ENCODE assay signal across 8 cellular contexts in the genomic region with DNA sequence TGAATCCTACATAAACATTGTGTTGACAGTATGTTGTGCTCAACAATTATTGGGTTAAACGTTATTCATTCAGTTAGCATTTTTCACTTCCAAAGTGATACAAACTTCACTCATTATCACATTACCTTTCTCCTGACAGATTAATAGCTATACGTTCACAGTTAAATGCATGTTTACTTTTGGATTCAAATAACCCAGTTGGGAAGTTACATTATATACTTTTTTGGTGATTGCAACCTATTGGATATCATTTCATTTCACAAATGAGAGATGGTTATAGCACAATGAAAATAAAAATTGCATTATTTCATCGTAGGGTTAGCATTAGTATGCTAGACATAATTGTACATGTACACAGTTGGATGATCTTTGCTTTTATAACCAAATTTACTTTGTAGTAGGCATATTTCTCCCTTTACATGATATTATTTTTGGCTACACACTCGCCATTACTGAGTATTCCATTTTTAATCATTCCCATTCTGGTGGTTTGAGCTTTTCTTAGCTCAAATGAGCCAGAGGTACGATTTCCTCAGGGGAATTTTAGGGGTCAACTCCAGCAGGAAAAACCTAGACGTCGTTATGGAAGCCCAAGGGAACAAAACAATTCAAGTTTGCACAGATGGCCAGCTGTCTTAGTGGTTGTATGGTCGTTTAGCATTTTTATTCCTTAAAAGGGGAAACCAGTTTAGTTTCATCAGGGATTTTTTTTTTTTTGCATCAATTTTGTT. TPM values are rescaled to one million over a fixed set of nuclear protein-coding genes. Genes with fewer than 3 reads are reported as not detected.
DNase-seq lines count a peak whose midpoint lies in the region; ATAC-seq and TF ChIP-seq lines count a peak whose summit lies in the region.

No MANE protein-coding gene starts in this region.

- no peaks in the 10 kb centered on the region for H3K27me3 Mint-ChIP-seq in activated CD8-positive, alpha-beta memory T cell treated with anti-CD3 and anti-CD28 coated beads, Interleukin-2, amount 10 ng/mL, durations not matched to agents 7 days and 5 days

- no peak overlapping the region for H2BK12ac ChIP-seq in trophoblast cell (ENCODE audit: low read length)

- H3K9me3 Mint-ChIP-seq in activated CD8-positive, alpha-beta memory T cell treated with anti-CD3 and anti-CD28 coated beads, Interleukin-2, amount 10 ng/mL, durations not matched to agents 7 days and 5 days (ENCODE audit: low read depth): peaks cover 4% of the 10 kb centered on the region

- peaks cover 0 to 3% of the 10 kb centered on the region in 2 experiments for H3K36me3 ChIP-seq in trophoblast cell (ENCODE audit: control insufficient read depth in 1 of 2, insufficient read depth in 2 of 2, low read length in 2 of 2)

- H3K4me1 Mint-ChIP-seq in activated CD8-positive, alpha-beta memory T cell treated with anti-CD3 and anti-CD28 coated beads, Interleukin-2, amount 10 ng/mL, durations not matched to agents 7 days and 5 days: peaks cover 35% of the 10 kb centered on the region

- no peak overlapping the region for H3K14ac ChIP-seq in trophoblast cell (ENCODE audit: low read length)

- ATAC-seq in activated CD8-positive, alpha-beta memory T cell treated with anti-CD3 and anti-CD28 coated beads, Interleukin-2, amount 10 ng/mL, durations not matched to agents 7 days and 5 days: no peak
- ATAC-seq in HG02870 (IDR thresholded peaks at IDR 0.05; ENCODE audit: unreplicated experiment) (no peak), GM21576 (IDR thresholded peaks at IDR 0.05; ENCODE audit: unreplicated experiment) (no peak)

- H3K36me3 Mint-ChIP-seq in activated CD8-positive, alpha-beta memory T cell treated with anti-CD3 and anti-CD28 coated beads, Interleukin-2, amount 10 ng/mL, durations not matched to agents 7 days and 5 days: peaks cover 14% of the 10 kb centered on the region

- no peak overlapping the region for H3K4ac ChIP-seq in trophoblast cell (ENCODE audit: low read depth, low read length)

- no peak overlapping the region for H4K91ac ChIP-seq in trophoblast cell (ENCODE audit: low read depth, low read length)

- no peak overlapping the region for H3K23ac ChIP-seq in trophoblast cell (ENCODE audit: low read length)

- H3K4me3 ChIP-seq in fibroblast of mammary gland (ENCODE audit: control insufficient read depth, low read depth, low read length) (peak overlapping the region; percentile 66), trophoblast cell (ENCODE audit: low read depth, low read length) (no peak overlapping the region)

- H3K27me3 ChIP-seq in trophoblast cell (ENCODE audit: insufficient read depth, low read length): no peaks in the 10 kb centered on the region

- WGBS in trophoblast cell (ENCODE audit: extremely low coverage, insufficient coverage, insufficient read length): no CpG with 5 or more reads among the region's 8 CpGs

- H2BK5ac ChIP-seq in trophoblast cell (ENCODE audit: low read depth, low read length, poor library complexity): no peak overlapping the region

- no peak overlapping the region for H3K18ac ChIP-seq in trophoblast cell (ENCODE audit: low read length)

- peak overlapping the region; percentile 88 for H3K4me2 ChIP-seq in trophoblast cell (ENCODE audit: low read length)

- no peak overlapping the region for H2AK5ac ChIP-seq in trophoblast cell (ENCODE audit: low read length)

- peak overlapping the region; percentile 99 for H3K27ac Mint-ChIP-seq in activated CD8-positive, alpha-beta memory T cell treated with anti-CD3 and anti-CD28 coated beads, Interleukin-2, amount 10 ng/mL, durations not matched to agents 7 days and 5 days

- H4K8ac ChIP-seq in trophoblast cell (ENCODE audit: low read depth, low read length): no peak overlapping the region

- H2AFZ ChIP-seq in trophoblast cell (ENCODE audit: insufficient read depth, low read length, poor library complexity): no peak overlapping the region

- H3K9ac ChIP-seq in trophoblast cell (ENCODE audit: low read length): no peak overlapping the region

- H3K9me3 ChIP-seq in trophoblast cell (ENCODE audit: insufficient read depth, low read depth, low read length): no peaks in the 10 kb centered on the region

- no peak overlapping the region for H2BK120ac ChIP-seq in trophoblast cell (ENCODE audit: insufficient read depth, low read length, poor library complexity)

- peak overlapping the region; percentile 88 for H3K4me3 Mint-ChIP-seq in activated CD8-positive, alpha-beta memory T cell treated with anti-CD3 and anti-CD28 coated beads, Interleukin-2, amount 10 ng/mL, durations not matched to agents 7 days and 5 days

- TF ChIP-seq CTCF in fibroblast of mammary gland (conservative IDR thresholded peaks at IDR 0.05; ENCODE audit: control insufficient read depth, insufficient read depth, low read depth, low read length): no peak

- in situ Hi-C loops in SK-MEL-5 (cut with HindIII; ENCODE audit: low pct_unique_long_range_greater_than_20kb, low sequenced_read_pairs): no loop called here

- CTCF ChIA-PET in activated CD8-positive, alpha-beta memory T cell treated with anti-CD3 and anti-CD28 coated beads, Interleukin-2, amount 10 ng/mL, durations not matched to agents 7 days and 5 days (lab: Charles Lee): no interaction called here

- H3K79me1 ChIP-seq in trophoblast cell (ENCODE audit: low read length): peaks cover 23% of the 10 kb centered on the region

- peaks cover 16% of the 10 kb centered on the region for H3K79me2 ChIP-seq in trophoblast cell (ENCODE audit: control insufficient read depth, insufficient read depth, low read length, poor library complexity)

- H4K12ac ChIP-seq in trophoblast cell (ENCODE audit: low read depth, low read length): no peak overlapping the region

- DNase-seq in activated CD8-positive, alpha-beta memory T cell treated with anti-CD3 and anti-CD28 coated beads, Interleukin-2, amount 10 ng/mL, durations not matched to agents 7 days and 5 days: no peak
- DNase-seq in activated CD8-positive, alpha-beta memory T cell treated with anti-CD3 and anti-CD28 coated beads for 24 hours: no peak
- DNase-seq in SK-MEL-5 (ENCODE audit: low read depth, low spot score): peak; percentile 31
- peak; percentile 87 for DNase-seq in fibroblast of mammary gland (ENCODE audit: low read depth)
- no peak for DNase-seq in trophoblast cell
- no peak for DNase-seq in stimulated activated naive CD4-positive, alpha-beta T cell treated with Interleukin-2 at 50 U/mL for 16 hours (lab: John Stamatoyannopoulos, UW)

- H3K4me1 ChIP-seq in trophoblast cell (ENCODE audit: control insufficient read depth in 1 of 2, insufficient read depth in 2 of 2, low read length in 2 of 2): peaks cover 2 to 7% of the 10 kb centered on the region in 2 experiments

- peak overlapping the region; percentile 91 for H3K27ac ChIP-seq in trophoblast cell (ENCODE audit: low read depth, low read length)

RNA-seq across cellular contexts. Expression of gene HIVEP1, which starts 2.0 kb away (rescaled TPM):
- 10 to 100 TPM; 31.1 to 42.0 TPM for total RNA-seq in activated CD8-positive, alpha-beta memory T cell treated with anti-CD3 and anti-CD28 coated beads, Interleukin-2, amount 10 ng/mL, durations not matched to agents 7 days and 5 days
- total RNA-seq in SK-MEL-5 (2014; rRNA removed; shearing (Covaris generic)): 4.9 and 6.6 TPM in 2 replicates
- 9.6 and 15.1 TPM in 2 replicates for polyA plus RNA-seq in SK-MEL-5 (2015; cell fraction: cytosol; rRNA removed)
- polyA plus RNA-seq in SK-MEL-5 (2015; cell fraction: nucleus; rRNA removed): 12.5 and 13.2 TPM in 2 replicates
- polyA plus RNA-seq in trophoblast cell (2013): 14.7 and 15.4 TPM in 2 replicates

Comparison
In these comparisons a context has a peak if more than half of its experiments do, and no peak if none do; other contexts are left out.
1. DNase-seq: peak in SK-MEL-5 (single experiment) and fibroblast of mammary gland (single experiment); none in activated CD8-positive, alpha-beta memory T cell treated with anti-CD3 and anti-CD28 coated beads, Interleukin-2, amount 10 ng/mL, durations not matched to agents 7 days and 5 days (single experiment), activated CD8-positive, alpha-beta memory T cell treated with anti-CD3 and anti-CD28 coated beads for 24 hours (single experiment), trophoblast cell (0 of 2) and stimulated activated naive CD4-positive, alpha-beta T cell treated with Interleukin-2 at 50 U/mL for 16 hours (single experiment).